ENCODE assay signal across 8 cellular contexts in the genomic region with DNA sequence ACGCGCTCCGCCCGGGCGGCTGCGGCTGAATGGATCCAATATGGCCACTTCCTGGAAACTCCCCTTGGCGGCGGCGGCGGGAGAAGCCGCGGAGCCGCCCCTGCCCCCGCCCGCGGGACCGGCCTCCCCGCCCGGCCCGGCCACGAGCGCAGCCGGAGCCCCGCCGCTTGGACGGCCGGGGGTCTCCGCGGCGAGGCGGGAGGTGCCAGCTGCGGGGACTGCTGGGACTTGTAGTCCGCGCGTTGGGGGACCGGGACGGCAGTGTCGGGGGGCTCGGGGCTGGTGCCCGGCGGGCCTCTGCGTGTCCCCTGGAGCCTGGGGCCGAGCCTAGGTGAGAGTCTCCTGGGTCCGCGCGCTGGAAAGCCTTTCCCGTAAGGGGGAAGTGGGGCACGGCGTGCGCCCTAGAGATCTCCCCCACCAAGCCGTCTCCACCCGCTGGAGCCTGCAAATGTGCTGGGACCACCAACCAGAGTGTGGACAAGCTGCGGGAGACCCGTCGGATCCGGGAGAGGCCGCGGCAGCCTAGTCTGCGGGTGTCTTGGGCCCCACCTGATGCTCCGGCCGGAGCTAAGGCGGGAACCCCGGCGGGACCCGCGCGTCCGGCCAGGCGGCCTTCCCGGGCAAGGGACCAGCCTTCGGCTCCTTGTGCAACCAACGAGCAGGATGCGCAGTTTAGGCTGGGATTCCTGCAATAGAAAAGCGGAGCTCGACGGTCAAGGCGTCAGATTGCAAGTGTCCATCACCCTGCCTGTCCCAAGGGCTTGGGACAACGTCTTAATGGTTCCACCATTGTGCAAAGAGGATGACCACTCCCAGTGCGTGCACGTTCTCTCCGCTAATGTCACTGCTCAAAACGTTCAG. TPM values are rescaled to one million over a fixed set of nuclear protein-coding genes. Genes with fewer than 3 reads are reported as not detected.
A peak's percentile ranks its signal among the peaks of the same experiment; 100 is the strongest.
DNase-seq lines count a peak whose midpoint lies in the region; ATAC-seq and TF ChIP-seq lines count a peak whose summit lies in the region.

A gene with protein sequence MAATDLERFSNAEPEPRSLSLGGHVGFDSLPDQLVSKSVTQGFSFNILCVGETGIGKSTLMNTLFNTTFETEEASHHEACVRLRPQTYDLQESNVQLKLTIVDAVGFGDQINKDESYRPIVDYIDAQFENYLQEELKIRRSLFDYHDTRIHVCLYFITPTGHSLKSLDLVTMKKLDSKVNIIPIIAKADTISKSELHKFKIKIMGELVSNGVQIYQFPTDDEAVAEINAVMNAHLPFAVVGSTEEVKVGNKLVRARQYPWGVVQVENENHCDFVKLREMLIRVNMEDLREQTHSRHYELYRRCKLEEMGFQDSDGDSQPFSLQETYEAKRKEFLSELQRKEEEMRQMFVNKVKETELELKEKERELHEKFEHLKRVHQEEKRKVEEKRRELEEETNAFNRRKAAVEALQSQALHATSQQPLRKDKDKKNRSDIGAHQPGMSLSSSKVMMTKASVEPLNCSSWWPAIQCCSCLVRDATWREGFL (minus strand): TSS at position 31 of the 861 bp plus-strand sequence. CDS start 102 bp downstream, outside the sequence.

- no peak for TF ChIP-seq CTCF in VCaP (conservative IDR thresholded peaks at IDR 0.05)
- no peak for TF ChIP-seq CTCF in choroid plexus epithelial cell (conservative IDR thresholded peaks at IDR 0.05; ENCODE audit: low read depth, low read length)

- DNase-seq in CD1c-positive myeloid dendritic cell (ENCODE audit: extremely low spot score) (peak; percentile 67), HT-29 (ENCODE audit: low spot score) (peak; percentile 31), choroid plexus epithelial cell (ENCODE audit: low read depth) (no peak), kidney tubule cell (ENCODE audit: low spot score) (peak; percentile 60), NCI-H1092 (lab: John Stamatoyannopoulos, UW) (no peak)
- peak; percentile 9 for DNase-seq in stimulated activated CD4-positive, alpha-beta T cell treated with anti-CD3 and anti-CD28 coated beads, Interleukin-1b, Interleukin-23, amount 100 ng/mL, for 48 hours

- peak within 1 kb of the TSS; percentile 75 for H3K27ac ChIP-seq in VCaP

- H3K4me3 ChIP-seq in choroid plexus epithelial cell (ENCODE audit: low read depth, low read length), result peak within 1 kb of the TSS; percentile 73

- peak; percentile 51 for ATAC-seq in GM19324 (IDR thresholded peaks at IDR 0.05; ENCODE audit: low FRiP score, unreplicated experiment)

RNA-seq across cellular contexts. Expression of the gene that starts here (rescaled TPM):
- total RNA-seq in HT-29 (2014; rRNA removed; shearing (Covaris generic)), result 37.7 and 49.8 TPM in 2 replicates

Comparison
In these comparisons a context has a peak if more than half of its experiments do, and no peak if none do; other contexts are left out.
1. DNase-seq: peak in CD1c-positive myeloid dendritic cell (single experiment), HT-29 (single experiment), kidney tubule cell (single experiment) and stimulated activated CD4-positive, alpha-beta T cell treated with anti-CD3 and anti-CD28 coated beads, Interleukin-1b, Interleukin-23, amount 100 ng/mL, for 48 hours (single experiment); none in choroid plexus epithelial cell (single experiment) and NCI-H1092 (single experiment).